ENCODE assay signal across 1 cellular context in genomic region chr16:30957456-30958163, GRCh38.
TF ChIP-seq lines count a peak whose summit lies in the region.

SETD1A (plus strand) TSS chr16:30957754; CDS start chr16:30958732, 978 bp downstream.

TF ChIP-seq in HEK293, 187 proteins besides CTCF, POLR2A, EP300 and RAD21 (continued from another document and continues in another):
- TF ChIP-seq ZNF26 (tag by site-specific recombination; IDR thresholded peaks at IDR 0.05) (no peak), ZNF398 (tag by site-specific recombination; IDR thresholded peaks at IDR 0.05) (peak; percentile 77; the same call in 1 of the 2 replicates), ZNF16 (tag by site-specific recombination; IDR thresholded peaks at IDR 0.05; ENCODE audit: low read depth) (no peak), ZBTB7A (tag by site-specific recombination; IDR thresholded peaks at IDR 0.05; ENCODE audit: low read depth) (peak; percentile 99), ZNF140 (tag by site-specific recombination; IDR thresholded peaks at IDR 0.05) (no peak), ZNF148 (tag by site-specific recombination; IDR thresholded peaks at IDR 0.05; ENCODE audit: borderline replicate concordance) (peak; percentile 93), HOXD13 (CRISPR knock-in tag; IDR thresholded peaks at IDR 0.05; ENCODE audit: borderline replicate concordance) (no peak), ZNF548 (tag by site-specific recombination; IDR thresholded peaks at IDR 0.05) (no peak; the same call in 1 of the 2 replicates), ZBTB10 (tag by site-specific recombination; IDR thresholded peaks at IDR 0.05) (no peak), ZNF660 (tag by site-specific recombination; IDR thresholded peaks at IDR 0.05) (peak; percentile 67; the same call in 1 of the 2 replicates), ZBTB20 (tag by site-specific recombination; IDR thresholded peaks at IDR 0.05) (peak; percentile 52), ZNF391 (tag by site-specific recombination; IDR thresholded peaks at IDR 0.05; ENCODE audit: borderline replicate concordance, low read depth) (peak; percentile 98), ZNF10 (tag by site-specific recombination; IDR thresholded peaks at IDR 0.05) (peak; percentile 59; the same call in 1 of the 2 replicates), KLF8 (tag by site-specific recombination; IDR thresholded peaks at IDR 0.05) (peak; percentile 100), ZNF530 (tag by site-specific recombination; IDR thresholded peaks at IDR 0.05; ENCODE audit: low read depth) (no peak), HOXC10 (CRISPR knock-in tag; IDR thresholded peaks at IDR 0.05) (no peak), REPIN1 (tag by site-specific recombination; IDR thresholded peaks at IDR 0.05; ENCODE audit: low read depth) (peak; percentile 46; the same call in 1 of the 2 replicates), ZBTB6 (tag by site-specific recombination; IDR thresholded peaks at IDR 0.05) (no peak), SP3 (tag by site-specific recombination; IDR thresholded peaks at IDR 0.05) (peak; percentile 99), BCL11A (tag by site-specific recombination; IDR thresholded peaks at IDR 0.05; ENCODE audit: low read depth) (no peak), ZNF202 (tag by site-specific recombination; IDR thresholded peaks at IDR 0.05; ENCODE audit: borderline replicate concordance) (no peak), ZNF639 (tag by site-specific recombination; IDR thresholded peaks at IDR 0.05) (peak; percentile 99), ZNF585B (tag by site-specific recombination; IDR thresholded peaks at IDR 0.05) (no peak), ZNF629 (tag by site-specific recombination; IDR thresholded peaks at IDR 0.05) (peak; percentile 89), ZNF324 (tag by site-specific recombination; IDR thresholded peaks at IDR 0.05) (peak; percentile 99), SP7 (tag by site-specific recombination; IDR thresholded peaks at IDR 0.05) (peak; percentile 97), ELK4 (IDR thresholded peaks at IDR 0.05; ENCODE audit: borderline replicate concordance, low read depth, low read length) (no peak), KLF17 (tag by site-specific recombination; IDR thresholded peaks at IDR 0.05) (peak; percentile 100), ZNF266 (tag by site-specific recombination; IDR thresholded peaks at IDR 0.05; ENCODE audit: low read depth) (no peak), ZNF555 (tag by site-specific recombination; conservative IDR thresholded peaks at IDR 0.05) (no peak), ZNF561 (tag by site-specific recombination; IDR thresholded peaks at IDR 0.05; ENCODE audit: borderline replicate concordance) (peak; percentile 98), ZNF354C (tag by site-specific recombination; IDR thresholded peaks at IDR 0.05; ENCODE audit: borderline replicate concordance, low read depth) (no peak), PBX3 (CRISPR knock-in tag; IDR thresholded peaks at IDR 0.05) (no peak; the same call in 1 of the 2 replicates), ZNF146 (tag by site-specific recombination; IDR thresholded peaks at IDR 0.05) (peak; percentile 84), ZNF626 (tag by site-specific recombination; IDR thresholded peaks at IDR 0.05) (no peak; the same call in 1 of the 2 replicates), ZNF624 (tag by site-specific recombination; IDR thresholded peaks at IDR 0.05) (no peak), YY1 (tag by site-specific recombination; IDR thresholded peaks at IDR 0.05) (peak; percentile 76), ZIC2 (tag by site-specific recombination; IDR thresholded peaks at IDR 0.05) (peak; percentile 96), ZNF311 (tag by site-specific recombination; IDR thresholded peaks at IDR 0.05; ENCODE audit: borderline replicate concordance) (no peak), PRDM1 (tag by site-specific recombination; IDR thresholded peaks at IDR 0.05) (no peak), ZNF426 (tag by site-specific recombination; IDR thresholded peaks at IDR 0.05) (no peak), ZNF366 (tag by site-specific recombination; conservative IDR thresholded peaks at IDR 0.05) (peak; percentile 68), ZFP69B (tag by site-specific recombination; IDR thresholded peaks at IDR 0.05) (peak; percentile 79), ZNF48 (tag by site-specific recombination; IDR thresholded peaks at IDR 0.05) (no peak), ZBTB44 (tag by site-specific recombination; IDR thresholded peaks at IDR 0.05) (no peak; the same call in 1 of the 2 replicates), ZNF350 (tag by site-specific recombination; IDR thresholded peaks at IDR 0.05) (no peak), ZNF394 (tag by site-specific recombination; IDR thresholded peaks at IDR 0.05; ENCODE audit: borderline replicate concordance) (peak; percentile 84), ZNF501 (tag by site-specific recombination; IDR thresholded peaks at IDR 0.05) (peak; percentile 92), ZNF404 (tag by site-specific recombination; IDR thresholded peaks at IDR 0.05) (no peak)
